12 cellular contexts compared by ENCODE assay signal in the genomic region with DNA sequence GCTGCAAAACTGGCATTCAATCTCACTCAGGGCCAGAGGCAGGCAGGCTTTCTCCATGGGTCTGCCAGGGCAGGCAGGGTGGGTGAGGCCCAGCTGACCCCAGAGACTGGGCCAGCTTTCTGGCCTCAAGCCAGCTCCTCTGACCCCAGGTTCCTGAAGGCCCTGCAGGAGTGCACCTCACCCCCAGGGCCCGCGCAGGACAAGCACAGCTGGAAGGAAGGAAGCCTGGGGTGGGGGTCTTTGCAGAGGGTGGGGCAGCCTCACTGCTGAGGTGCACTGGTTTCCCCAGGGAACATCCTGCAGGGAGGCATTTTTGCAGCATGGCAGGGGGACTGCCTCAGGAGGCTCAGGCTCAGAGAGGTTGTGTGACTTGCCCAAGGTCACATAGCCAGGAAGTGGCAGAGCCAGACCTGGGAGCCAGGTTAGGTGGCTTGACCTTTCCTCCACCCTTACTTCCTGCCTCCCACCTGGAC. TPM values are rescaled to one million over a fixed set of nuclear protein-coding genes. Genes with fewer than 3 reads are reported as not detected.
DNase-seq lines count a peak whose midpoint lies in the region; ATAC-seq and TF ChIP-seq lines count a peak whose summit lies in the region.
"Had no signal": no experiment of that assay in that cellular context is flagged by ENCODE, and none has a peak within 500 bp of the region (broad histone marks: within the 10 kb centered on the region; RNA-seq: fewer than 3 reads in every experiment).

No MANE protein-coding gene starts in this region.

- 63 to 66% methylated on average over 2 of the region's 2 CpGs for WGBS in esophagus, 2 donors
- WGBS in trophoblast cell (ENCODE audit: extremely low coverage, insufficient coverage, insufficient read length) = no CpG with 5 or more reads among the region's 2 CpGs

- H3K9ac ChIP-seq in trophoblast cell (ENCODE audit: low read length) = no peak overlapping the region

- peaks cover 8 to 34% of the 10 kb centered on the region in 2 donors for H3K4me1 ChIP-seq in esophagus (ENCODE audit: control insufficient read depth in 2 of 2, insufficient read depth in 2 of 2, low read length in 1 of 2)
- H3K4me1 ChIP-seq in trophoblast cell (ENCODE audit: control insufficient read depth in 1 of 2, insufficient read depth in 2 of 2, low read length in 2 of 2) = peaks cover 30 to 39% of the 10 kb centered on the region in 2 experiments

- intact Hi-C loops in Calu3 (cut with micrococcal nuclease; ENCODE audit: unreplicated experiment) = loop anchor here (5.0 kb wide), 1 partner anchor 34 kb away; a partner anchor contains a TSS

- H3K27ac Mint-ChIP-seq in Calu3 (ENCODE audit: unreplicated experiment) = peak overlapping the region; percentile 92
- peak overlapping the region; percentile 98 for H3K27ac Mint-ChIP-seq in T-cell

- TSS peak; percentile 12 for BruUV-seq in Calu3 (replicated peaks; lab: Mats Ljungman, UMichigan)

- H3K79me1 ChIP-seq in trophoblast cell (ENCODE audit: low read length) = peaks cover 19% of the 10 kb centered on the region

- H4K12ac ChIP-seq in trophoblast cell (ENCODE audit: low read depth, low read length) = no peak overlapping the region

- H3K4me3 ChIP-seq in esophagus (ENCODE audit: low read depth in 1 of 2, low read length in 2 of 2) = no peak overlapping the region
- H3K4me3 ChIP-seq in trophoblast cell (ENCODE audit: low read depth, low read length) = no peak overlapping the region

- peak overlapping the region; percentile 80 for H4K91ac ChIP-seq in trophoblast cell (ENCODE audit: low read depth, low read length)

- H3K27me3 Mint-ChIP-seq in Calu3 (ENCODE audit: unreplicated experiment) (no peaks in the 10 kb centered on the region), T-cell (no peaks in the 10 kb centered on the region)

- H3K4me3 Mint-ChIP-seq in Calu3 (ENCODE audit: low read depth, unreplicated experiment) = peak overlapping the region; percentile 75
- H3K4me3 Mint-ChIP-seq in T-cell = peak overlapping the region; percentile 84 to 89 (median 86)

- H3K27ac ChIP-seq in esophagus (ENCODE audit: low read depth in 2 of 2, low read length in 1 of 2) = peak overlapping the region; percentile 57 to 82
- no peak overlapping the region for H3K27ac ChIP-seq in trophoblast cell (ENCODE audit: low read depth, low read length)

- H3K18ac ChIP-seq in trophoblast cell (ENCODE audit: low read length) = peak overlapping the region; percentile 19

- H3K9me3 ChIP-seq in esophagus (ENCODE audit: control insufficient read depth in 2 of 2, insufficient read depth in 1 of 2, low read depth in 1 of 2, low read length in 1 of 2) (no peaks in the 10 kb centered on the region), trophoblast cell (ENCODE audit: insufficient read depth, low read depth, low read length) (no peaks in the 10 kb centered on the region)

- H2AFZ ChIP-seq in trophoblast cell (ENCODE audit: insufficient read depth, low read length, poor library complexity) = no peak overlapping the region

- peaks cover 53% of the 10 kb centered on the region for H3K36me3 Mint-ChIP-seq in Calu3 (ENCODE audit: insufficient read depth, unreplicated experiment)
- no peaks in the 10 kb centered on the region for H3K36me3 Mint-ChIP-seq in T-cell

- H2BK12ac ChIP-seq in trophoblast cell (ENCODE audit: low read length) = peak overlapping the region; percentile 30

- H3K14ac ChIP-seq in trophoblast cell (ENCODE audit: low read length) = peak overlapping the region; percentile 16

- CTCF ChIA-PET in Calu3 (lab: Charles Lee) (interaction anchor here (0.6 to 1.2 kb wide), 3 partner anchors 10 to 65 kb away, joined by 3 read pairs; no protein-coding TSS in a partner anchor), T-cell (lab: Charles Lee) (no interaction called here)

- DNase-seq in Calu3 = no peak
- no peak for DNase-seq in T-cell
- DNase-seq in trophoblast cell = peak in 1 of 2 donors; percentile 54
- DNase-seq in foreskin melanocyte = no peak
- DNase-seq in central memory CD4-positive, alpha-beta T cell = no peak
- DNase-seq in NCI-H526 treated with DMSO at 0.1 percent for 48 hours (lab: John Stamatoyannopoulos, UW) = no peak
- DNase-seq: activated CD4-positive, CD25-positive, alpha-beta regulatory T cell; kidney glomerular epithelial cell; NCI-H2029; retina had no signal

- H2BK120ac ChIP-seq in trophoblast cell (ENCODE audit: insufficient read depth, low read length, poor library complexity) = peak overlapping the region; percentile 57

- POLR2A ChIA-PET in T-cell (lab: Charles Lee) = no interaction called here

- H2AK5ac ChIP-seq in trophoblast cell (ENCODE audit: low read length) = peak overlapping the region; percentile 32

- H3K4me1 Mint-ChIP-seq in Calu3 (ENCODE audit: low read depth, unreplicated experiment) (peaks cover 61% of the 10 kb centered on the region), T-cell (peaks cover 31 to 63% (median 40%) of the 10 kb centered on the region in 3 donors)

- H3K27me3 ChIP-seq in esophagus (ENCODE audit: control insufficient read depth in 1 of 2, insufficient read depth in 2 of 2, low read length in 2 of 2) = no peaks in the 10 kb centered on the region
- H3K27me3 ChIP-seq in trophoblast cell (ENCODE audit: insufficient read depth, low read length) = no peaks in the 10 kb centered on the region

- no peak overlapping the region for H3K23ac ChIP-seq in trophoblast cell (ENCODE audit: low read length)

- ATAC-seq in T-cell (replicated peaks in 1 of 4) (no peak), HG02840 (IDR thresholded peaks at IDR 0.05; ENCODE audit: low FRiP score, unreplicated experiment) (no peak)

- H3K79me2 ChIP-seq in trophoblast cell (ENCODE audit: control insufficient read depth, insufficient read depth, low read length, poor library complexity) = peaks cover 2% of the 10 kb centered on the region

- no peak overlapping the region for H4K8ac ChIP-seq in trophoblast cell (ENCODE audit: low read depth, low read length)

- no peak overlapping the region for H2BK5ac ChIP-seq in trophoblast cell (ENCODE audit: low read depth, low read length, poor library complexity)

- H3K36me3 ChIP-seq in esophagus (ENCODE audit: control insufficient read depth in 2 of 2, insufficient read depth in 2 of 2, low read length in 1 of 2) (peaks cover 0 to 2% of the 10 kb centered on the region in 2 donors), trophoblast cell (ENCODE audit: control insufficient read depth in 1 of 2, insufficient read depth in 2 of 2, low read length in 2 of 2) (no peaks in the 10 kb centered on the region)

- H3K4me2 ChIP-seq in trophoblast cell (ENCODE audit: low read length) = no peak overlapping the region

- no peak for TF ChIP-seq CTCF in Calu3 (IDR thresholded peaks at IDR 0.05; ENCODE audit: unreplicated experiment)

- H3K4ac ChIP-seq in trophoblast cell (ENCODE audit: low read depth, low read length) = peak overlapping the region; percentile 13

- H3K9me3 Mint-ChIP-seq in Calu3 (ENCODE audit: low read depth, unreplicated experiment) (no peaks in the 10 kb centered on the region), T-cell (no peaks in the 10 kb centered on the region)

RNA-seq across cellular contexts. Expression of a gene that starts 31.5 kb away (rescaled TPM):
- total RNA-seq in Calu3 (2022) = 37.9 and 40.1 TPM in 2 replicates
- 10 to 100 TPM in 4 of 5 donors, 1 to 10 TPM in 1; 4.8 to 34.8 (median 20.3) TPM for total RNA-seq in T-cell
- 1 to 10 TPM; 2.0 to 4.0 TPM for polyA plus RNA-seq in esophagus
- 14.8 and 15.5 TPM in 2 replicates for polyA plus RNA-seq in trophoblast cell (2013)
